ENCODE assay signal across 26 cellular contexts in genomic region chr21:25848309-25848708, GRCh38.
A peak's percentile ranks its signal among the peaks of the same experiment; 100 is the strongest.
DNase-seq lines count a peak whose midpoint lies in the region; TF ChIP-seq lines count a peak whose summit lies in the region.
"Had no signal": no experiment of that assay in that cellular context is flagged by ENCODE, and none has a peak within 500 bp of the region (broad histone marks: within the 10 kb centered on the region; RNA-seq: fewer than 3 reads in every experiment).

No MANE protein-coding gene starts in this region.

- POLR2A ChIA-PET in HEK293 (lab: Yijun Ruan, JAX) = interaction anchor here (0.5 kb wide), 1 partner anchor 21 kb away, joined by 3 read pairs; no protein-coding TSS in a partner anchor

- no peak for DNase-seq in MV-4-11 (lab: John Stamatoyannopoulos, UW)
- DNase-seq: 8988T; ACHN; AML-193; BE2C; C1 segment of cervical spinal cord; Caco-2; Calu3; CD4-positive, alpha-beta memory T cell; CD4-positive, alpha-beta T cell; CD4-positive, CD25-positive, alpha-beta regulatory T cell; CD8-positive, alpha-beta memory T cell; CD8-positive, alpha-beta T cell; COR-L47; DMS 273 treated with DMSO at 0.1 percent for 48 hours; DMS153; DMS53; DMS79; DMS79 treated with DMSO at 0.1 percent for 48 hours; EL had no signal

- no peak overlapping the region for H3K27ac ChIP-seq in HEK293 (ENCODE audit: extremely low read depth, low read depth, low read length)
- H3K27ac ChIP-seq: 22Rv1; A549; BLaER1; BLaER1 treated with 17β-estradiol and CSF1 and Interleukin-3, amounts not matched to agents 10 nM and 100 nM; C4-2B had no signal

- H3K4me3 ChIP-seq in HEK293 (ENCODE audit: low read depth, low read length) = no peak overlapping the region
- H3K4me3 ChIP-seq: A549; BLaER1; BLaER1 treated with 17β-estradiol and CSF1 and Interleukin-3, amounts not matched to agents 10 nM and 100 nM had no signal

- no peaks in the 10 kb centered on the region for H3K4me1 ChIP-seq in HEK293 (ENCODE audit: control insufficient read depth, insufficient read depth, low read length)
- H3K4me1 ChIP-seq: A549; BE2C; BLaER1; BLaER1 treated with 17β-estradiol and CSF1 and Interleukin-3, amounts not matched to agents 10 nM and 100 nM; Caco-2 had no signal

- CTCF ChIA-PET in HEK293 (lab: Yijun Ruan, JAX) = no interaction called here

- H3K36me3 ChIP-seq in HEK293 (ENCODE audit: control insufficient read depth in 2 of 2, insufficient read depth in 1 of 2, low read length in 2 of 2) = no peaks in the 10 kb centered on the region
- H3K36me3 ChIP-seq: BE2C; BLaER1; BLaER1 treated with 17β-estradiol and CSF1 and Interleukin-3, amounts not matched to agents 10 nM and 100 nM had no signal

- TF ChIP-seq CTCF in HEK293 (tag by site-specific recombination; IDR thresholded peaks at IDR 0.05) = no peak

- no peaks in the 10 kb centered on the region for H3K9me3 ChIP-seq in HEK293 (ENCODE audit: control insufficient read depth, insufficient read depth, low read depth, low read length)
- H3K9me3 ChIP-seq: A549, BE2C, Caco-2 had no signal

TF ChIP-seq in HEK293, 187 proteins besides CTCF, POLR2A, EP300 and RAD21:
- TF ChIP-seq MYNN (tag by site-specific recombination; IDR thresholded peaks at IDR 0.05; ENCODE audit: borderline replicate concordance) (no peak), ZNF585B (tag by site-specific recombination; IDR thresholded peaks at IDR 0.05) (peak; percentile 93)
